In the genomic region with DNA sequence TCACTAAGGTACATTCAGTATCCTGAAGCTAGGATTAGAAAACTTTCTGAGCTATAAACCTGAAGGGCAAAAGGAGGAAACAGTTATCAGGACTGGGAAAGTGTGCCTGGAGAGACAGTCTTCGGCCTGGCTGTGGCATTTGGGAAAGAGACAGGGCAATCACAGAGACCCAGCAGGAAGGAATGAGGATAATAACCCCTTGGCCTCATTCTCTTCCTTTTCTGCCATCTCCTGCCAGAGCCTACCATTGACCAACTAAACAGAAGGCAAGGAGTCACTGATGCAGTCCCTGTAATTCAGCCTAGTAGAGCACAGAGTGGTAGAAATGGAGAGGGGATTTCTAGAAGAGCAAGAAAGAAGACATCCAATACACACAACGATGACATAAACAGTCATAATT, we compare ENCODE assay signal across 19 cellular contexts.
A peak's percentile ranks its signal among the peaks of the same experiment; 100 is the strongest.
DNase-seq lines count a peak whose midpoint lies in the region; ATAC-seq and TF ChIP-seq lines count a peak whose summit lies in the region.
"Had no signal": no experiment of that assay in that cellular context is flagged by ENCODE, and none has a peak within 500 bp of the region (broad histone marks: within the 10 kb centered on the region; RNA-seq: fewer than 3 reads in every experiment).

No MANE protein-coding gene starts in this region.

- H3K79me2 ChIP-seq in neural progenitor cell (ENCODE audit: low read depth): no peaks in the 10 kb centered on the region

- no peaks in the 10 kb centered on the region for H3F3A ChIP-seq in neural progenitor cell (ENCODE audit: low read depth)

- no peaks in the 10 kb centered on the region for H3K9me3 ChIP-seq in cardiac muscle cell (ENCODE audit: low read depth)
- no peaks in the 10 kb centered on the region for H3K9me3 ChIP-seq in neural progenitor cell (ENCODE audit: low read depth)
- H3K9me3 ChIP-seq: prostate gland, SJCRH30, vagina had no signal

- H3K36me3 ChIP-seq in cardiac muscle cell (no peaks in the 10 kb centered on the region), neural progenitor cell (no peaks in the 10 kb centered on the region)
- H3K36me3 ChIP-seq: prostate gland, SJCRH30, vagina had no signal

- no peak overlapping the region for H3K27ac Mint-ChIP-seq in neural progenitor cell
- H3K27ac Mint-ChIP-seq: activated naive CD4-positive, alpha-beta T cell treated with anti-CD3 and anti-CD28 coated beads, Interleukin-2, amount 10 ng/mL, durations not matched to agents 7 days and 5 days; stimulated activated naive CD8-positive, alpha-beta T cell treated with anti-CD3 and anti-CD28 coated beads, Interleukin-15, Interleukin-2, amounts not matched to agents 100 ng/mL and 50 ng/mL, for 24 hours had no signal

- H3K4me1 ChIP-seq in cardiac muscle cell (ENCODE audit: low read depth): peaks cover 34% of the 10 kb centered on the region
- H3K4me1 ChIP-seq in neural progenitor cell: peaks cover 3% of the 10 kb centered on the region
- H3K4me1 ChIP-seq: prostate gland, SJCRH30, vagina had no signal

- H3K27ac ChIP-seq in cardiac muscle cell (peak overlapping the region; percentile 73), neural progenitor cell (no peak overlapping the region)
- H3K27ac ChIP-seq: prostate gland, SJCRH30, vagina had no signal

- no peak overlapping the region for H3K4me2 ChIP-seq in neural progenitor cell

- H3K4me3 Mint-ChIP-seq in neural progenitor cell: no peak overlapping the region
- H3K4me3 Mint-ChIP-seq: activated naive CD4-positive, alpha-beta T cell treated with anti-CD3 and anti-CD28 coated beads, Interleukin-2, amount 10 ng/mL, durations not matched to agents 7 days and 5 days; stimulated activated naive CD8-positive, alpha-beta T cell treated with anti-CD3 and anti-CD28 coated beads, Interleukin-15, Interleukin-2, amounts not matched to agents 100 ng/mL and 50 ng/mL, for 24 hours had no signal

- peaks cover 3% of the 10 kb centered on the region for H3K27me3 Mint-ChIP-seq in neural progenitor cell (ENCODE audit: insufficient read depth, low read depth)
- H3K27me3 Mint-ChIP-seq: activated naive CD4-positive, alpha-beta T cell treated with anti-CD3 and anti-CD28 coated beads, Interleukin-2, amount 10 ng/mL, durations not matched to agents 7 days and 5 days; stimulated activated naive CD8-positive, alpha-beta T cell treated with anti-CD3 and anti-CD28 coated beads, Interleukin-15, Interleukin-2, amounts not matched to agents 100 ng/mL and 50 ng/mL, for 24 hours had no signal

- no peak overlapping the region for H2AFZ ChIP-seq in neural progenitor cell (replicated peaks)

- peaks cover 35% of the 10 kb centered on the region for H3K4me1 Mint-ChIP-seq in neural progenitor cell
- H3K4me1 Mint-ChIP-seq: activated naive CD4-positive, alpha-beta T cell treated with anti-CD3 and anti-CD28 coated beads, Interleukin-2, amount 10 ng/mL, durations not matched to agents 7 days and 5 days had no signal

- H3K4me3 ChIP-seq in cardiac muscle cell (no peak overlapping the region), neural progenitor cell (no peak overlapping the region)
- H3K4me3 ChIP-seq: prostate gland, SJCRH30, vagina had no signal

- H3K36me3 Mint-ChIP-seq in neural progenitor cell: no peaks in the 10 kb centered on the region
- H3K36me3 Mint-ChIP-seq: activated naive CD4-positive, alpha-beta T cell treated with anti-CD3 and anti-CD28 coated beads, Interleukin-2, amount 10 ng/mL, durations not matched to agents 7 days and 5 days had no signal

- H3K9ac ChIP-seq in neural progenitor cell: no peak overlapping the region

- H4K20me1 ChIP-seq in neural progenitor cell (ENCODE audit: low read depth): no peaks in the 10 kb centered on the region

- DNase-seq in NCI-H69 (lab: John Stamatoyannopoulos, UW) (peak; percentile 72), cardiac muscle cell (ENCODE audit: low read depth in 1 of 2, low spot score in 1 of 2) (no peak), neural progenitor cell (ENCODE audit: low spot score) (peak; percentile 15), NCI-H82 (lab: John Stamatoyannopoulos, UW) (no peak), OCI-M2 (lab: John Stamatoyannopoulos, UW; ENCODE audit: unreplicated experiment) (no peak), activated gamma-delta T cell (lab: John Stamatoyannopoulos, UW) (no peak)
- no peak for DNase-seq in activated CD4-positive, alpha-beta T cell treated with anti-CD3 and anti-CD28 coated beads for 4 hours
- DNase-seq: activated CD4-positive, alpha-beta T cell treated with anti-CD3 and anti-CD28 coated beads for 1 hour; activated naive CD4-positive, alpha-beta T cell treated with anti-CD3 and anti-CD28 coated beads, Interleukin-2, amount 10 ng/mL, durations not matched to agents 7 days and 5 days; H7; hippocampal formation; NCI-H1694 treated with DMSO at 0.1 percent for 48 hours; SJCRH30; stimulated activated CD4-positive, alpha-beta T cell treated with anti-CD3 and anti-CD28 coated beads, Interleukin-15, amount 100 ng/mL, for 24 hours; T1000 had no signal

- TF ChIP-seq CTCF in cardiac muscle cell (IDR thresholded peaks at IDR 0.05; ENCODE audit: low read depth, low read length) (no peak), neural progenitor cell (IDR thresholded peaks at IDR 0.05) (no peak)

- peak; percentile 56 for ATAC-seq in GM18511 (IDR thresholded peaks at IDR 0.05; ENCODE audit: unreplicated experiment)

- no peaks in the 10 kb centered on the region for H3K9me3 Mint-ChIP-seq in neural progenitor cell
- H3K9me3 Mint-ChIP-seq: activated naive CD4-positive, alpha-beta T cell treated with anti-CD3 and anti-CD28 coated beads, Interleukin-2, amount 10 ng/mL, durations not matched to agents 7 days and 5 days; stimulated activated naive CD8-positive, alpha-beta T cell treated with anti-CD3 and anti-CD28 coated beads, Interleukin-15, Interleukin-2, amounts not matched to agents 100 ng/mL and 50 ng/mL, for 24 hours had no signal

- H3K27me3 ChIP-seq in cardiac muscle cell: no peaks in the 10 kb centered on the region
- no peaks in the 10 kb centered on the region for H3K27me3 ChIP-seq in neural progenitor cell
- H3K27me3 ChIP-seq: SJCRH30, vagina had no signal

Comparison
In these comparisons a context has a peak if more than half of its experiments do, and no peak if none do; other contexts are left out.
1. DNase-seq: peak in NCI-H69 (single experiment) and neural progenitor cell (single experiment); none in cardiac muscle cell (0 of 2), NCI-H82 (single experiment), OCI-M2 (single experiment), activated CD4-positive, alpha-beta T cell treated with anti-CD3 and anti-CD28 coated beads for 4 hours (0 of 2) and activated gamma-delta T cell (single experiment).